Comparison of ENCODE assay signal across 22 cellular contexts in the genomic region with DNA sequence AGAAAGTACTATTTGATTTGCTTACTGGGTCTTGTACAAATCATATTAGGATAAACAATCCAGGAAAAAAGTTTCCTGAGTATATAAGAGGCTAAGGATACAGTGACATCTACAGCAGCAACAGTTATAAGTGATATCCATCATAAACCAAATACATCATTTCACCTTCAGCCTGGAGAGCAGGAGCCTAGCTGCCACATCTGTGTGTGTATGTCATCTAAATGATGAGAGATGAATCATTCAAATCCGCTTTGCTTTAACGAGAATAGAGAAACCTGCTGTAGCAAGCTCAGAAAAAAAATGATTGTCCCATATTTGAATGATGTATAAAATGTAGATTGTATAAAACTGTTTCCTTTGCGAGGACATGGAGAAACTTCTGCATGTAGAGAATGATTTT.
DNase-seq lines count a peak whose midpoint lies in the region; ATAC-seq, FAIRE-seq and TF ChIP-seq lines count a peak whose summit lies in the region.
"Had no signal": no experiment of that assay in that cellular context is flagged by ENCODE, and none has a peak within 500 bp of the region (broad histone marks: within the 10 kb centered on the region; RNA-seq: fewer than 3 reads in every experiment).

No MANE protein-coding gene starts in this region.

- DNase-seq in ELR (ENCODE audit: low read depth) (peak; percentile 52), PC-3 (peak; percentile 25), keratinocyte (ENCODE audit: low read depth, low spot score) (no peak), putamen (ENCODE audit: low spot score) (peak; percentile 37), kidney glomerular epithelial cell (lab: John Stamatoyannopoulos, UW) (no peak), osteocyte (ENCODE audit: extremely low spot score, unreplicated experiment) (no peak)
- DNase-seq: Caco-2; CD4-positive, CD25-positive, alpha-beta regulatory T cell; CD8-positive, alpha-beta T cell; DMS153; DND-41; GF-D8; GOT3; H7; HCEC 1CT had no signal

- ATAC-seq in PC-3 (peak; percentile 64), HG02798 (IDR thresholded peaks at IDR 0.05; ENCODE audit: poor library complexity, unreplicated experiment) (no peak)
- ATAC-seq: CD8-positive, alpha-beta T cell had no signal

- peaks cover 7% of the 10 kb centered on the region for H3K4me1 Mint-ChIP-seq in osteocyte (ENCODE audit: unreplicated experiment)
- H3K4me1 Mint-ChIP-seq: B cell; CD4-positive, CD25-positive, alpha-beta regulatory T cell had no signal

- H3K27me3 ChIP-seq in PC-3 (ENCODE audit: low read length) (no peaks in the 10 kb centered on the region), keratinocyte (ENCODE audit: control insufficient read depth, extremely low read depth, insufficient read depth, low read length) (no peaks in the 10 kb centered on the region)
- H3K27me3 ChIP-seq: BLaER1 had no signal

- FAIRE-seq in keratinocyte (lab: Jason Lieb, UNC) = peak; percentile 57
- FAIRE-seq: A204.1, GM12891 had no signal

- dilution Hi-C loops in keratinocyte (cut with MboI; ENCODE audit: extremely low pct_ligation_motif_present, low sequenced_read_pairs) = no loop called here

- H3K27me3 Mint-ChIP-seq in osteocyte (ENCODE audit: unreplicated experiment) = no peaks in the 10 kb centered on the region
- H3K27me3 Mint-ChIP-seq: B cell; CD4-positive, CD25-positive, alpha-beta regulatory T cell had no signal

- H3K79me2 ChIP-seq in PC-3 (ENCODE audit: low read length) (no peaks in the 10 kb centered on the region), keratinocyte (ENCODE audit: control insufficient read depth, insufficient read depth, low read length) (no peaks in the 10 kb centered on the region)

- no peak overlapping the region for H3K4me3 ChIP-seq in PC-3 (ENCODE audit: low read length)
- H3K4me3 ChIP-seq in keratinocyte (ENCODE audit: control insufficient read depth in 2 of 3, extremely low read depth in 1 of 3, insufficient read depth in 2 of 3, low read depth in 1 of 3, low read length in 3 of 3) = no peak overlapping the region
- H3K4me3 ChIP-seq: BLaER1 had no signal

- H3K4me1 ChIP-seq in PC-3 (ENCODE audit: insufficient read depth, low read length) = no peaks in the 10 kb centered on the region
- no peaks in the 10 kb centered on the region for H3K4me1 ChIP-seq in keratinocyte (ENCODE audit: control insufficient read depth, extremely low read depth, insufficient read depth, low read length)
- H3K4me1 ChIP-seq: BLaER1, Caco-2 had no signal

- no peaks in the 10 kb centered on the region for H3K9me1 ChIP-seq in keratinocyte (ENCODE audit: control insufficient read depth, extremely low read depth, insufficient read depth, low read length)

- H3K4me3 Mint-ChIP-seq in osteocyte (ENCODE audit: unreplicated experiment) = no peak overlapping the region
- H3K4me3 Mint-ChIP-seq: B cell; CD4-positive, CD25-positive, alpha-beta regulatory T cell; CD8-positive, alpha-beta T cell had no signal

- no peaks in the 10 kb centered on the region for H3F3A ChIP-seq in PC-3 (ENCODE audit: low read length, unreplicated experiment)

- no TSS peak for BruUV-seq in PC-3 (replicated peaks; lab: Mats Ljungman, UMichigan)

- H3K4me2 ChIP-seq in PC-3 (ENCODE audit: low read length) = no peak overlapping the region
- H3K4me2 ChIP-seq in keratinocyte (ENCODE audit: control insufficient read depth, extremely low read depth, insufficient read depth, low read depth, low read length) = no peak overlapping the region
- H3K4me2 ChIP-seq: BLaER1 had no signal

- POLR2A ChIA-PET in PC-3 (lab: Charles Lee; ENCODE audit: unreplicated experiment) = interaction anchor here (0.7 kb wide), 1 partner anchor 131 kb away, joined by 3 read pairs; no protein-coding TSS in a partner anchor

- H3K9me3 ChIP-seq in PC-3 (ENCODE audit: low read length) = no peaks in the 10 kb centered on the region
- no peaks in the 10 kb centered on the region for H3K9me3 ChIP-seq in keratinocyte (ENCODE audit: control insufficient read depth, low read depth, low read length)
- H3K9me3 ChIP-seq: BLaER1, Caco-2 had no signal

- no peak overlapping the region for H3K9ac ChIP-seq in PC-3 (ENCODE audit: low read length)
- no peak overlapping the region for H3K9ac ChIP-seq in keratinocyte (ENCODE audit: control insufficient read depth, extremely low read depth, insufficient read depth, low read length)
- H3K9ac ChIP-seq: BLaER1 had no signal

- H3K9me2 ChIP-seq in PC-3 (replicated peaks; ENCODE audit: low read length) = no peaks in the 10 kb centered on the region

- no peaks in the 10 kb centered on the region for H3K36me3 ChIP-seq in PC-3 (ENCODE audit: low read depth, low read length)
- no peaks in the 10 kb centered on the region for H3K36me3 ChIP-seq in keratinocyte (ENCODE audit: control insufficient read depth in 2 of 2, extremely low read depth in 1 of 2, insufficient read depth in 2 of 2, low read length in 2 of 2)
- H3K36me3 ChIP-seq: BLaER1 had no signal

- H3K27ac Mint-ChIP-seq in osteocyte (ENCODE audit: unreplicated experiment) = no peak overlapping the region
- H3K27ac Mint-ChIP-seq: B cell; CD4-positive, CD25-positive, alpha-beta regulatory T cell; CD8-positive, alpha-beta T cell had no signal

- intact Hi-C loops in PC-3 (cut with micrococcal nuclease) = no loop called here

- H3K27ac ChIP-seq in PC-3 (ENCODE audit: low read length) = no peak overlapping the region
- H3K27ac ChIP-seq in keratinocyte (ENCODE audit: control insufficient read depth, insufficient read depth, low read length) = no peak overlapping the region
- H3K27ac ChIP-seq: 22Rv1, BLaER1, C4-2B had no signal

- H3K9me3 Mint-ChIP-seq in osteocyte (ENCODE audit: unreplicated experiment) = no peaks in the 10 kb centered on the region

- H3K36me3 Mint-ChIP-seq in osteocyte (ENCODE audit: unreplicated experiment) = no peaks in the 10 kb centered on the region
- H3K36me3 Mint-ChIP-seq: CD4-positive, CD25-positive, alpha-beta regulatory T cell; CD8-positive, alpha-beta T cell had no signal

- H2AFZ ChIP-seq in PC-3 (ENCODE audit: low read length) = no peak overlapping the region
- no peak overlapping the region for H2AFZ ChIP-seq in keratinocyte (ENCODE audit: control insufficient read depth, low read length)

- H4K20me1 ChIP-seq in PC-3 (ENCODE audit: low read length) = no peaks in the 10 kb centered on the region
- H4K20me1 ChIP-seq in keratinocyte (ENCODE audit: control insufficient read depth, extremely low read depth, insufficient read depth, low read length) = no peaks in the 10 kb centered on the region
- H4K20me1 ChIP-seq: BLaER1 had no signal

- TF ChIP-seq CTCF in PC-3 (conservative IDR thresholded peaks at IDR 0.05; ENCODE audit: low read depth, low read length) (no peak), keratinocyte (optimal IDR thresholded peaks at IDR 0.05 in 1 of 3, IDR thresholded peaks at IDR 0.05 in 1 of 3, conservative IDR thresholded peaks at IDR 0.05 in 1 of 3; ENCODE audit: extremely low read depth in 1 of 3, insufficient read depth in 2 of 3, low read length in 3 of 3) (no peak), osteocyte (IDR thresholded peaks at IDR 0.05) (no peak)

- CTCF ChIA-PET in PC-3 (lab: Charles Lee) = no interaction called here

Comparison
In these comparisons a context has a peak if more than half of its experiments do, and no peak if none do; other contexts are left out.
1. DNase-seq: peak in ELR (single experiment), PC-3 (single experiment) and putamen (single experiment); none in keratinocyte (single experiment), kidney glomerular epithelial cell (single experiment) and osteocyte (single experiment).